ENCODE assay signal across 21 cellular contexts in genomic region chr19:21491161-21491560, GRCh38.
"Had no signal": no experiment of that assay in that cellular context is flagged by ENCODE, and none has a peak within 500 bp of the region (broad histone marks: within the 10 kb centered on the region; RNA-seq: fewer than 3 reads in every experiment).

No MANE protein-coding gene starts in this region.

- H3K4me1 ChIP-seq: ascending aorta, foreskin keratinocyte, left lung, spleen, upper lobe of left lung had no signal

- H3K27ac ChIP-seq: ascending aorta, foreskin keratinocyte, left lung, thoracic aorta, upper lobe of left lung had no signal

- H3K27me3 ChIP-seq: ascending aorta, foreskin keratinocyte, left lung, spleen, upper lobe of left lung had no signal

- H3K9me3 ChIP-seq: ascending aorta, left lung, thoracic aorta, upper lobe of left lung had no signal

- H3K36me3 ChIP-seq: ascending aorta, left lung, spleen, thoracic aorta, upper lobe of left lung had no signal

- H3K4me3 ChIP-seq: ascending aorta, left lung, lung, spleen, thoracic aorta, upper lobe of left lung had no signal

- ATAC-seq: activated CD4-positive, alpha-beta T cell treated with anti-CD3 and anti-CD28 coated beads for 36 hours; activated T-helper 17 cell treated with anti-CD3 and anti-CD28 coated beads, Interleukin-2, amount 50 U/mL, for 72 hours; foreskin keratinocyte; left lung; naive thymus-derived CD4-positive, alpha-beta T cell had no signal

- DNase-seq: activated B cell treated with CpG ODN at 0.5 μM for 24 hours; activated CD4-positive, alpha-beta T cell treated with anti-CD3 and anti-CD28 coated beads for 36 hours; activated CD4-positive, alpha-beta T cell treated with anti-CD3 and anti-CD28 coated beads, Interleukin-2, amount 50 U/mL, for 4 hours; activated CD8-positive, alpha-beta memory T cell treated with anti-CD3 and anti-CD28 coated beads for 24 hours; activated CD8-positive, alpha-beta memory T cell treated with anti-CD3 and anti-CD28 coated beads, Interleukin-2, amount 50 U/mL, for 4 hours; activated T-cell treated with anti-CD3 and anti-CD28 coated beads, Interleukin-2, amount 50 U/mL, for 24 hours; cortex of kidney; endodermal cell; left lung; naive thymus-derived CD4-positive, alpha-beta T cell; retina; spleen; stimulated activated CD4-positive, alpha-beta T cell treated with anti-CD3 and anti-CD28 coated beads, Interleukin-4, amount 100 ng/mL, for 24 hours; stimulated activated naive CD4-positive, alpha-beta T cell treated with Interleukin-2 at 50 U/mL for 16 hours; T-helper 1 cell had no signal
